Comparison of ENCODE assay signal across 11 cellular contexts in genomic region chr16:28977703-28978641, GRCh38. TPM values are rescaled to one million over a fixed set of nuclear protein-coding genes. Genes with fewer than 3 reads are reported as not detected.
DNase-seq lines count a peak whose midpoint lies in the region; ATAC-seq and TF ChIP-seq lines count a peak whose summit lies in the region.
"Had no signal": no experiment of that assay in that cellular context is flagged by ENCODE, and none has a peak within 500 bp of the region (broad histone marks: within the 10 kb centered on the region; RNA-seq: fewer than 3 reads in every experiment).

No MANE protein-coding gene starts in this region.

- H3K36me3 ChIP-seq in neutrophil (peaks cover 7% of the 10 kb centered on the region), MG63 (peaks cover 28% of the 10 kb centered on the region)

- H3K36me3 Mint-ChIP-seq in brain: peaks cover 30% of the 10 kb centered on the region

- H3K27me3 ChIP-seq in neutrophil (no peaks in the 10 kb centered on the region), MG63 (no peaks in the 10 kb centered on the region)
- H3K27me3 ChIP-seq: BLaER1 had no signal

- peak overlapping the region; percentile 72 for H3K27ac ChIP-seq in neutrophil
- H3K27ac ChIP-seq: BLaER1, SK-N-MC, skin epidermis had no signal

- H3K4me1 ChIP-seq in neutrophil (ENCODE audit: control insufficient read depth in 1 of 2, insufficient read depth in 1 of 2, low read depth in 1 of 2, low read length in 1 of 2): peaks cover 46 to 49% of the 10 kb centered on the region in 2 experiments

- DNase-seq in NCI-H1436 (lab: John Stamatoyannopoulos, UW): peak; percentile 0
- no peak for DNase-seq in NCI-H1436 treated with DMSO at 0.1 percent for 48 hours (lab: John Stamatoyannopoulos, UW)
- no peak for DNase-seq in LNCaP clone FGC (ENCODE audit: low read depth)
- DNase-seq in MG63: no peak
- DNase-seq in AML-193 (lab: John Stamatoyannopoulos, UW): no peak

- no peak for ATAC-seq in HG02884 (IDR thresholded peaks at IDR 0.05; ENCODE audit: unreplicated experiment)

- no peaks in the 10 kb centered on the region for H3K9me3 ChIP-seq in neutrophil
- H3K9me3 ChIP-seq in MG63: 0 out of 2 replicates have a peak, but pooled peaks cover 5% of the 10 kb centered on the region
- H3K9me3 ChIP-seq: BLaER1 had no signal

- TF ChIP-seq CTCF in LNCaP clone FGC (IDR thresholded peaks at IDR 0.05; ENCODE audit: control insufficient read depth, extremely low read depth, insufficient read depth): peak; percentile 76
- peak in 1 of 2 experiments; percentile 37 for TF ChIP-seq CTCF in brain (conservative IDR thresholded peaks at IDR 0.05)
- TF ChIP-seq CTCF in neutrophil (IDR thresholded peaks at IDR 0.05): peak; percentile 5

- peaks cover 0 to 4% (median 0%) of the 10 kb centered on the region in 5 experiments for H3K9me3 Mint-ChIP-seq in brain

- H3K4me1 Mint-ChIP-seq in brain: peaks cover 15% of the 10 kb centered on the region

- H3K4me3 ChIP-seq in LNCaP clone FGC (ENCODE audit: low read depth, low read length) (no peak overlapping the region), neutrophil (ENCODE audit: low read depth in 1 of 2, low read length in 1 of 2) (no peak overlapping the region), MG63 (no peak overlapping the region)
- H3K4me3 ChIP-seq: BLaER1, SK-N-MC, skin epidermis had no signal

- H3K27me3 Mint-ChIP-seq in brain: peaks cover 4% of the 10 kb centered on the region

- H3K4me3 Mint-ChIP-seq in brain: peak overlapping the region in 4 of 5 experiments; percentile 18 to 83 (median 52)

- no peak overlapping the region for H3K27ac Mint-ChIP-seq in brain

RNA-seq across cellular contexts. Expression of gene SPNS1, which starts 3.4 kb away (rescaled TPM):
- 44.6 TPM for polyA plus RNA-seq in brain (ENCODE audit: insufficient read depth, low read depth, low replicate concordance)
- 35.5 and 37.5 TPM in 2 replicates for total RNA-seq in MG63 (2014; rRNA removed; shearing (Covaris generic); ENCODE audit: low replicate concordance)

RNA-seq across cellular contexts. Expression of gene LAT, which starts 6.9 kb away (rescaled TPM):
- 4.1 TPM for polyA plus RNA-seq in brain (ENCODE audit: insufficient read depth, low read depth, low replicate concordance)
- not detected in 2 replicates for total RNA-seq in MG63 (2014; rRNA removed; shearing (Covaris generic); ENCODE audit: low replicate concordance)

RNA-seq across cellular contexts. Expression of gene NFATC2IP, which starts 27.2 kb away (rescaled TPM):
- 18.9 TPM for polyA plus RNA-seq in brain (ENCODE audit: insufficient read depth, low read depth, low replicate concordance)
- total RNA-seq in MG63 (2014; rRNA removed; shearing (Covaris generic); ENCODE audit: low replicate concordance): 11.4 and 21.3 TPM in 2 replicates

RNA-seq across cellular contexts. Expression of gene CD19, which starts 46.2 kb away (rescaled TPM):
- polyA plus RNA-seq in brain (ENCODE audit: insufficient read depth, low read depth, low replicate concordance): not detected
- not detected in 2 replicates for total RNA-seq in MG63 (2014; rRNA removed; shearing (Covaris generic); ENCODE audit: low replicate concordance)

RNA-seq across cellular contexts. Expression of gene RABEP2, which starts 52.9 kb away (rescaled TPM):
- 13.2 TPM for polyA plus RNA-seq in brain (ENCODE audit: insufficient read depth, low read depth, low replicate concordance)
- total RNA-seq in MG63 (2014; rRNA removed; shearing (Covaris generic); ENCODE audit: low replicate concordance): 75.5 and 86.2 TPM in 2 replicates
